In genomic region chr18:3799515-3799914, GRCh38 we compare ENCODE assay signal across 1 cellular context.
TF ChIP-seq lines count a peak whose summit lies in the region.

No MANE protein-coding gene starts in this region.

TF ChIP-seq in WTC11, 78 proteins besides CTCF, POLR2A, EP300 and RAD21 (continued from another document):
- TF ChIP-seq FOXP4 (CRISPR knock-in tag; IDR thresholded peaks at IDR 0.05) (no peak), NR2C2 (CRISPR knock-in tag; IDR thresholded peaks at IDR 0.05) (no peak), ZNF671 (CRISPR knock-in tag; IDR thresholded peaks at IDR 0.05) (no peak), ZBTB21 (CRISPR knock-in tag; IDR thresholded peaks at IDR 0.05; ENCODE audit: borderline replicate concordance) (no peak), GRHL2 (CRISPR knock-in tag; IDR thresholded peaks at IDR 0.05; ENCODE audit: insufficient replicate concordance, severe bottlenecking) (no peak), ETV6 (CRISPR knock-in tag; IDR thresholded peaks at IDR 0.05) (no peak), NFE2L1 (CRISPR knock-in tag; IDR thresholded peaks at IDR 0.05) (no peak), ZNF416 (CRISPR knock-in tag; IDR thresholded peaks at IDR 0.05) (no peak), ZNF263 (CRISPR knock-in tag; IDR thresholded peaks at IDR 0.05; ENCODE audit: low read depth) (no peak), EMX1 (CRISPR knock-in tag; IDR thresholded peaks at IDR 0.05) (no peak), ZNF317 (CRISPR knock-in tag; IDR thresholded peaks at IDR 0.05; ENCODE audit: borderline replicate concordance, low read depth) (no peak), USF2 (CRISPR knock-in tag; IDR thresholded peaks at IDR 0.05) (no peak), JUN (CRISPR knock-in tag; IDR thresholded peaks at IDR 0.05) (no peak)
TF ChIP-seq in WTC11: peak in this region for 0.
